ENCODE assay signal across 8 cellular contexts in genomic region chr18:50307400-50307737, GRCh38. TPM values are rescaled to one million over a fixed set of nuclear protein-coding genes. Genes with fewer than 3 reads are reported as not detected.
DNase-seq lines count a peak whose midpoint lies in the region; ATAC-seq and TF ChIP-seq lines count a peak whose summit lies in the region.

No MANE protein-coding gene starts in this region.

- peak overlapping the region; percentile 86 for H3K4me3 Mint-ChIP-seq in progenitor cell of endocrine pancreas (ENCODE audit: low read depth)

- H3K36me3 ChIP-seq in Peyer's patch (no peaks in the 10 kb centered on the region), esophagus muscularis mucosa (no peaks in the 10 kb centered on the region)

- peaks cover 14% of the 10 kb centered on the region for H3K27me3 Mint-ChIP-seq in progenitor cell of endocrine pancreas

- intact Hi-C loops in esophagus muscularis mucosa (cut with DNase I): loop anchor here (10.0 kb wide), 1 partner anchor 47 kb away; no protein-coding TSS in a partner anchor

- H3K9me3 ChIP-seq in Peyer's patch (no peaks in the 10 kb centered on the region), esophagus muscularis mucosa (peaks cover 0 to 9% (median 0%) of the 10 kb centered on the region in 4 donors)

- TF ChIP-seq POLR2A in Peyer's patch (IDR thresholded peaks at IDR 0.05) (no peak), esophagus muscularis mucosa (IDR thresholded peaks at IDR 0.05; ENCODE audit: low read depth) (no peak)

- H3K27me3 ChIP-seq in Peyer's patch (no peaks in the 10 kb centered on the region), esophagus muscularis mucosa (peaks cover 0 to 23% (median 0%) of the 10 kb centered on the region in 4 donors)

- H3K27ac Mint-ChIP-seq in progenitor cell of endocrine pancreas: peak overlapping the region; percentile 43

- H3K4me1 ChIP-seq in Peyer's patch (no peaks in the 10 kb centered on the region), esophagus muscularis mucosa (peaks cover 5 to 16% (median 14%) of the 10 kb centered on the region in 4 donors)

- 2% methylated on average over 8 of the region's 8 CpGs for WGBS in esophagus muscularis mucosa

- H3K36me3 Mint-ChIP-seq in progenitor cell of endocrine pancreas (ENCODE audit: insufficient read depth): no peaks in the 10 kb centered on the region

- TF ChIP-seq CTCF in GM12875 (IDR thresholded peaks at IDR 0.05; ENCODE audit: borderline replicate concordance, insufficient read depth, low read depth, low read length): no peak
- TF ChIP-seq CTCF in Peyer's patch (IDR thresholded peaks at IDR 0.05): no peak
- TF ChIP-seq CTCF in esophagus muscularis mucosa (IDR thresholded peaks at IDR 0.05): no peak
- TF ChIP-seq CTCF in progenitor cell of endocrine pancreas (IDR thresholded peaks at IDR 0.05; ENCODE audit: unreplicated experiment): no peak

- H3K4me3 ChIP-seq in GM12875 (ENCODE audit: low read depth, low read length): peak overlapping the region; percentile 12
- H3K4me3 ChIP-seq in Peyer's patch: peak overlapping the region; percentile 31 to 50 (median 42)
- H3K4me3 ChIP-seq in esophagus muscularis mucosa: peak overlapping the region; percentile 51 to 61 (median 53)

- in situ Hi-C loops in KBM-7 (cut with MboI; ENCODE audit: low pct_unique_long_range_greater_than_20kb, low sequenced_read_pairs): no loop called here

- DNase-seq in Peyer's patch (no peak), esophagus muscularis mucosa (ENCODE audit: extremely low spot score) (no peak), progenitor cell of endocrine pancreas (ENCODE audit: low spot score, unreplicated experiment) (no peak), SK-N-DZ (ENCODE audit: low spot score) (no peak), KBM-7 (no peak)

- peaks cover 4% of the 10 kb centered on the region for H3K4me1 Mint-ChIP-seq in progenitor cell of endocrine pancreas (ENCODE audit: low read depth)

- H3K27ac ChIP-seq in Peyer's patch (peak overlapping the region in 2 of 4 donors; percentile 17 to 50), esophagus muscularis mucosa (replicated peaks in 1 of 4) (peak overlapping the region in 1 of 4 donors; percentile 43)

- no peaks in the 10 kb centered on the region for H3K9me3 Mint-ChIP-seq in progenitor cell of endocrine pancreas (ENCODE audit: low read depth)

- TF ChIP-seq EP300 in esophagus muscularis mucosa (IDR thresholded peaks at IDR 0.05): no peak

- no peak for ATAC-seq in HG03565 (IDR thresholded peaks at IDR 0.05; ENCODE audit: unreplicated experiment)
- no peak for ATAC-seq in HG03175 (IDR thresholded peaks at IDR 0.05; ENCODE audit: unreplicated experiment)

RNA-seq across cellular contexts. Expression of gene CXXC1, which starts 19.9 kb away (rescaled TPM):
- total RNA-seq in Peyer's patch: 100 to 1,000 TPM in 3 of 4 donors, 10 to 100 TPM in 1; 85.6 to 261 (median 130) TPM
- 10 to 100 TPM; 38.6 to 58.1 (median 49.2) TPM for total RNA-seq in esophagus muscularis mucosa
- 109 and 118 TPM in 2 replicates for total RNA-seq in progenitor cell of endocrine pancreas
- polyA plus RNA-seq in SK-N-DZ (2014; cell fraction: cytosol; rRNA removed): 47.0 and 69.6 TPM in 2 replicates
- 301 and 339 TPM in 2 replicates for polyA plus RNA-seq in SK-N-DZ (2014; cell fraction: nucleus; rRNA removed)

RNA-seq across cellular contexts. Expression of gene MBD1, which starts 26.0 kb away (rescaled TPM):
- total RNA-seq in Peyer's patch (100 to 1,000 TPM in 3 of 4 donors, 10 to 100 TPM in 1; 85.1 to 168 (median 115) TPM), esophagus muscularis mucosa (100 to 1,000 TPM in 1 of 4 donors, 10 to 100 TPM in 3; 65.6 to 101 (median 79.8) TPM), progenitor cell of endocrine pancreas (89.6 and 96.0 TPM in 2 replicates)
- polyA plus RNA-seq in SK-N-DZ (2014; cell fraction: cytosol; rRNA removed): 37.6 and 48.4 TPM in 2 replicates
- polyA plus RNA-seq in SK-N-DZ (2014; cell fraction: nucleus; rRNA removed): 129 TPM in 2 replicates

RNA-seq across cellular contexts. Expression of gene CFAP53, which starts 41.1 kb away (rescaled TPM):
- total RNA-seq in Peyer's patch (under 1 TPM in 1 of 4 donors, not detected in 3; 0.80 TPM), esophagus muscularis mucosa (under 1 TPM in 1 of 4 donors, not detected in 3; 0.40 TPM), progenitor cell of endocrine pancreas (1.5 and 1.7 TPM in 2 replicates)
- 0.29 TPM in 1 of 2 replicates, not detected in the other for polyA plus RNA-seq in SK-N-DZ (2014; cell fraction: cytosol; rRNA removed)
- not detected in 2 replicates for polyA plus RNA-seq in SK-N-DZ (2014; cell fraction: nucleus; rRNA removed)
